Comparison of ENCODE assay signal across 8 cellular contexts in genomic region chr4:151013944-151014343, GRCh38. TPM values are rescaled to one million over a fixed set of nuclear protein-coding genes. Genes with fewer than 3 reads are reported as not detected.
DNase-seq lines count a peak whose midpoint lies in the region; ATAC-seq and TF ChIP-seq lines count a peak whose summit lies in the region.

No MANE protein-coding gene starts in this region.

- POLR2A ChIA-PET in activated CD4-positive, alpha-beta T cell treated with anti-CD3 and anti-CD28 coated beads for 36 hours (lab: Charles Lee) = interaction anchor here (0.5 kb wide), 1 partner anchor 15 kb away, joined by 3 read pairs; no protein-coding TSS in a partner anchor

- H3K9me3 ChIP-seq in thoracic aorta = no peaks in the 10 kb centered on the region

- peak overlapping the region; percentile 90 for H3K4me3 Mint-ChIP-seq in activated CD4-positive, alpha-beta T cell treated with anti-CD3 and anti-CD28 coated beads for 36 hours
- peak overlapping the region; percentile 100 for H3K4me3 Mint-ChIP-seq in activated naive CD8-positive, alpha-beta T cell

- H3K36me3 Mint-ChIP-seq in activated CD4-positive, alpha-beta T cell treated with anti-CD3 and anti-CD28 coated beads for 36 hours (ENCODE audit: low read depth) = peaks cover 29% of the 10 kb centered on the region
- H3K36me3 Mint-ChIP-seq in activated naive CD8-positive, alpha-beta T cell = no peaks in the 10 kb centered on the region

- no peaks in the 10 kb centered on the region for H3K27me3 Mint-ChIP-seq in activated CD4-positive, alpha-beta T cell treated with anti-CD3 and anti-CD28 coated beads for 36 hours
- H3K27me3 Mint-ChIP-seq in activated naive CD8-positive, alpha-beta T cell = no peaks in the 10 kb centered on the region

- peaks cover 8 to 10% of the 10 kb centered on the region in 2 donors for H3K4me1 ChIP-seq in thoracic aorta (ENCODE audit: control insufficient read depth in 1 of 2, low read depth in 2 of 2)

- CTCF ChIA-PET in activated CD4-positive, alpha-beta T cell treated with anti-CD3 and anti-CD28 coated beads for 36 hours (lab: Charles Lee) = interaction anchor here (0.8 to 1.2 kb wide), 4 partner anchors 43 to 104 kb away, joined by 3 to 4 read pairs (median 3); no protein-coding TSS in a partner anchor

- H3K27me3 ChIP-seq in thoracic aorta (replicated peaks; ENCODE audit: insufficient read depth) = no peaks in the 10 kb centered on the region

- H3K9me3 Mint-ChIP-seq in activated CD4-positive, alpha-beta T cell treated with anti-CD3 and anti-CD28 coated beads for 36 hours (ENCODE audit: low read depth) = no peaks in the 10 kb centered on the region
- no peaks in the 10 kb centered on the region for H3K9me3 Mint-ChIP-seq in activated naive CD8-positive, alpha-beta T cell (ENCODE audit: low read depth)

- peaks cover 24% of the 10 kb centered on the region for H3K4me1 Mint-ChIP-seq in activated CD4-positive, alpha-beta T cell treated with anti-CD3 and anti-CD28 coated beads for 36 hours
- H3K4me1 Mint-ChIP-seq in activated naive CD8-positive, alpha-beta T cell (ENCODE audit: low read depth) = peaks cover 29% of the 10 kb centered on the region

- no peaks in the 10 kb centered on the region for H3K36me3 ChIP-seq in thoracic aorta

- no peak for ATAC-seq in activated CD4-positive, alpha-beta T cell treated with anti-CD3 and anti-CD28 coated beads for 36 hours
- ATAC-seq in thoracic aorta (ENCODE audit: insufficient number of reproducible peaks, low FRiP score, low read depth) (no peak), HG03378 (IDR thresholded peaks at IDR 0.05; ENCODE audit: unreplicated experiment) (no peak), HG03097 (IDR thresholded peaks at IDR 0.05; ENCODE audit: low FRiP score, unreplicated experiment) (no peak)

- intact Hi-C loops in activated CD4-positive, alpha-beta T cell treated with anti-CD3 and anti-CD28 coated beads for 36 hours (cut with DNase I, micrococcal nuclease) = loop anchor here (2.0 to 10.0 kb wide), 4 partner anchors 42 to 1521 kb away; partner anchors contain the start of gene FBXW7 (in 1 of the 2)

- no peak for DNase-seq in activated CD4-positive, alpha-beta T cell treated with anti-CD3 and anti-CD28 coated beads for 36 hours
- no peak for DNase-seq in activated CD4-positive, alpha-beta T cell treated with anti-CD3 and anti-CD28 coated beads for 4 hours
- DNase-seq in kidney glomerular epithelial cell (lab: John Stamatoyannopoulos, UW) (peak; percentile 28), thoracic aorta (ENCODE audit: low spot score) (no peak), NAMALWA (ENCODE audit: low spot score) (no peak)

- no peak overlapping the region for H3K27ac ChIP-seq in thoracic aorta

- H3K27ac Mint-ChIP-seq in activated CD4-positive, alpha-beta T cell treated with anti-CD3 and anti-CD28 coated beads for 36 hours = peak overlapping the region; percentile 99
- peak overlapping the region; percentile 99 for H3K27ac Mint-ChIP-seq in activated naive CD8-positive, alpha-beta T cell

- no peak for TF ChIP-seq CTCF in thoracic aorta (IDR thresholded peaks at IDR 0.05)

- H3K4me3 ChIP-seq in thoracic aorta = peak overlapping the region; percentile 85

RNA-seq across cellular contexts. Expression of gene LRBA, which starts 1.1 kb away (rescaled TPM):
- 10 to 100 TPM; 56.6 to 59.2 TPM for total RNA-seq in activated CD4-positive, alpha-beta T cell treated with anti-CD3 and anti-CD28 coated beads for 36 hours
- 10 to 100 TPM; 30.9 to 33.7 TPM for total RNA-seq in thoracic aorta
